7 cellular contexts compared by ENCODE assay signal in genomic region chr10:84234508-84234907, GRCh38. TPM values are rescaled to one million over a fixed set of nuclear protein-coding genes. Genes with fewer than 3 reads are reported as not detected.
"Had no signal": no experiment of that assay in that cellular context is flagged by ENCODE, and none has a peak within 500 bp of the region (broad histone marks: within the 10 kb centered on the region; RNA-seq: fewer than 3 reads in every experiment).

No MANE protein-coding gene starts in this region.

- H3K4me3 ChIP-seq: K562 had no signal

- DNase-seq: IMR-90 had no signal

- H3K36me3 Mint-ChIP-seq: IgD-negative memory B cell had no signal

- H3K4me3 Mint-ChIP-seq: IgD-negative memory B cell had no signal

- H3K27ac Mint-ChIP-seq: IgD-negative memory B cell had no signal

- H3K4me1 Mint-ChIP-seq: IgD-negative memory B cell had no signal

- H3K27ac ChIP-seq: HL-60 had no signal

- ATAC-seq: HepG2, K562 had no signal

RNA-seq across cellular contexts. Expression of gene LRIT1, which starts 6.8 kb away (rescaled TPM):
- total RNA-seq: HepG2, HT-29, HT1080, IMR-90, K562 had no signal

RNA-seq across cellular contexts. Expression of gene LRIT2, which starts 9.2 kb away (rescaled TPM):
- total RNA-seq: HepG2, HT-29, HT1080, IMR-90, K562 had no signal

RNA-seq across cellular contexts. Expression of gene RGR, which starts 10.3 kb away (rescaled TPM):
- total RNA-seq: HT-29, HT1080, IMR-90, K562 had no signal

RNA-seq across cellular contexts. Expression of gene CDHR1, which starts 40.2 kb away (rescaled TPM):
- total RNA-seq: HT-29, HT1080, IMR-90 had no signal
